ENCODE assay signal across 29 cellular contexts in the genomic region with DNA sequence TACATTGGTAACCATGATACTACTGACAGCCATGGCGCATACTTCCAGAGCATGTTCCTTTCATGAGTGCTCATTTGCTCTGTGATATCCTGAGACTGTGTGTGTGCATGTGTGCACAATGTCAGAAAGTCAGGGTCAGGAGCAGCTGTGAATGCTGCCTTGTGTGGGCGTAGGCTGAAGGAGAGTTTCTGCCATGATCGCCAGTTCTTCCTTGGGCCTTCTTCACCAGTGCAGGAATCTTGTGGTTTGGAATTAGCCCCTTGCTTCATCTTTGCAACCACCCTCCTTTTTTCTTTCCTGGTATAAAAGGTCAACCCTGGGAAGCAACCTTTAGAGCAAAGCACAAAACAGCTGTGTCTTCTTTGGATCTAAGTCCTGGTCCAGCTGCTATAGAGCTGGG.
"Had no signal": no experiment of that assay in that cellular context is flagged by ENCODE, and none has a peak within 500 bp of the region (broad histone marks: within the 10 kb centered on the region; RNA-seq: fewer than 3 reads in every experiment).

No MANE protein-coding gene starts in this region.

- H3K9me3 Mint-ChIP-seq: activated CD4-positive, alpha-beta memory T cell treated with anti-CD3 and anti-CD28 coated beads for 36 hours; activated CD4-positive, alpha-beta T cell treated with anti-CD3 and anti-CD28 coated beads, Interleukin-2, amount 10 ng/mL, durations not matched to agents 7 days and 5 days; activated naive CD4-positive, alpha-beta T cell treated with anti-CD3 and anti-CD28 coated beads, Interleukin-2, amount 50 U/mL, for 72 hours; activated naive CD8-positive, alpha-beta T cell treated with anti-CD3 and anti-CD28 coated beads, Interleukin-2, amount 50 U/mL, for 24 hours; activated T-cell treated with anti-CD3 and anti-CD28 coated beads, Interleukin-2, amount 50 U/mL, for 4 hours; brain; T-cell had no signal

- H3K36me3 ChIP-seq: MG63 had no signal

- FAIRE-seq: astrocyte had no signal

- H3K27ac Mint-ChIP-seq: activated CD4-positive, alpha-beta memory T cell treated with anti-CD3 and anti-CD28 coated beads for 36 hours; activated CD4-positive, alpha-beta T cell treated with anti-CD3 and anti-CD28 coated beads, Interleukin-2, amount 10 ng/mL, durations not matched to agents 7 days and 5 days; activated naive CD4-positive, alpha-beta T cell treated with anti-CD3 and anti-CD28 coated beads, Interleukin-2, amount 50 U/mL, for 72 hours; activated naive CD8-positive, alpha-beta T cell treated with anti-CD3 and anti-CD28 coated beads, Interleukin-2, amount 50 U/mL, for 24 hours; brain; T-cell had no signal

- H3K27me3 ChIP-seq: MG63 had no signal

- H3K27ac ChIP-seq: SK-N-MC, VCaP had no signal

- ATAC-seq: activated naive CD4-positive, alpha-beta T cell treated with anti-CD3 and anti-CD28 coated beads, Interleukin-2, amount 50 U/mL, for 72 hours; activated naive CD8-positive, alpha-beta T cell treated with anti-CD3 and anti-CD28 coated beads, Interleukin-2, amount 50 U/mL, for 24 hours; activated T-cell treated with anti-CD3 and anti-CD28 coated beads, Interleukin-2, amount 50 U/mL, for 4 hours; Panc1; Right ventricle myocardium inferior; T-cell had no signal

- H3K9me3 ChIP-seq: MG63 had no signal

- H3K4me3 ChIP-seq: MG63, SK-N-MC had no signal

- DNase-seq: activated CD4-positive, alpha-beta memory T cell treated with anti-CD3 and anti-CD28 coated beads for 36 hours; activated CD4-positive, alpha-beta T cell treated with anti-CD3 and anti-CD28 coated beads, Interleukin-2, amount 10 ng/mL, durations not matched to agents 7 days and 5 days; activated CD4-positive, CD25-positive, alpha-beta regulatory T cell; activated CD8-positive, alpha-beta memory T cell treated with anti-CD3 and anti-CD28 coated beads for 24 hours; activated effector memory CD4-positive, alpha-beta T cell treated with anti-CD3 and anti-CD28 coated beads, Interleukin-2, amount 50 U/mL, for 16 hours; activated naive CD4-positive, alpha-beta T cell treated with Interleukin-2 at 50 U/mL for 16 hours; activated naive CD8-positive, alpha-beta T cell treated with anti-CD3 and anti-CD28 coated beads, Interleukin-2, amount 50 U/mL, for 24 hours; activated T-cell treated with anti-CD3 and anti-CD28 coated beads, Interleukin-2, amount 50 U/mL, for 4 hours; amygdala; KG1; MG63; MV-4-11; NCI-H1092 treated with DMSO at 0.1 percent for 48 hours; NCI-H1417 treated with DMSO at 0.1 percent for 48 hours; NCI-H1694; NCI-H2029; NCI-H510A treated with DMSO at 0.1 percent for 48 hours; NCI-H69; NK-92 treated with Interleukin-12 subunit alpha and Interleukin-12 subunit beta, amount 100 ng/mL, for 24 hours; OCI-M1; RPMI8226; T-cell had no signal

- H3K36me3 Mint-ChIP-seq: activated CD4-positive, alpha-beta memory T cell treated with anti-CD3 and anti-CD28 coated beads for 36 hours; activated naive CD4-positive, alpha-beta T cell treated with anti-CD3 and anti-CD28 coated beads, Interleukin-2, amount 50 U/mL, for 72 hours; T-cell had no signal

- H3K4me3 Mint-ChIP-seq: activated CD4-positive, alpha-beta memory T cell treated with anti-CD3 and anti-CD28 coated beads for 36 hours; activated CD4-positive, alpha-beta T cell treated with anti-CD3 and anti-CD28 coated beads, Interleukin-2, amount 10 ng/mL, durations not matched to agents 7 days and 5 days; activated naive CD8-positive, alpha-beta T cell treated with anti-CD3 and anti-CD28 coated beads, Interleukin-2, amount 50 U/mL, for 24 hours; activated T-cell treated with anti-CD3 and anti-CD28 coated beads, Interleukin-2, amount 50 U/mL, for 4 hours; brain; T-cell had no signal

- H3K27me3 Mint-ChIP-seq: activated CD4-positive, alpha-beta memory T cell treated with anti-CD3 and anti-CD28 coated beads for 36 hours; activated CD4-positive, alpha-beta T cell treated with anti-CD3 and anti-CD28 coated beads, Interleukin-2, amount 10 ng/mL, durations not matched to agents 7 days and 5 days; activated naive CD8-positive, alpha-beta T cell treated with anti-CD3 and anti-CD28 coated beads, Interleukin-2, amount 50 U/mL, for 24 hours; brain; T-cell had no signal
